ENCODE assay signal across 9 cellular contexts in the genomic region with DNA sequence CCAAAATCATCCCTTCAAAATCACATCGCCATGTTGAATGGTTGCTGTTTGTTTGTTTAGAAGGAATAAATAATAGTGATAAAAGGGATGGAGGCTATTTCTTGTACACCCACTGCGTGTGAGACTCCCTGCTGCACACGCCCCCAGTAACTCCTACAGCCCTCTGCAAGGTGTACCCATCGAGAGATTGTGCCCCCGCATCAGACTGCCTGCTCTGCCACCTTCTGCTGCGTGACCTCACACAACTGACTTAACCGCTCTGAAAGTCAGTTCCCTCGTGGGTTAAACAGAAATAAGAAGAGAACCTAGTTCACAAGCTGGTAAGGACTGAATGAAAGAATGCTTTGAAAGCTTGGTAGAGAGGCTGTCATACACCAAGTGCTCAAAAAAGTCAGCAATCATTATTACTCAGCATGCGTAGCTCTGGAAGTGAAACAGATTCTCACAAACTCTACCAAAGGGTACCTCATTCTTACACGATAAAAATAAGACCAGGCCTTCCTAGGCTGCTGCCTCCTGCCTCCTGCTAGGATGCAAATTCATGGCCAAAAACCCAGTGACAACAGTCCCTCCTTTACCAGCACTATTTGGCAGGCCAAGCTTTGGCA.
DNase-seq lines count a peak whose midpoint lies in the region; ATAC-seq and TF ChIP-seq lines count a peak whose summit lies in the region.
"Had no signal": no experiment of that assay in that cellular context is flagged by ENCODE, and none has a peak within 500 bp of the region (broad histone marks: within the 10 kb centered on the region; RNA-seq: fewer than 3 reads in every experiment).

No MANE protein-coding gene starts in this region.

- H3K9me3 Mint-ChIP-seq in stimulated activated effector memory CD8-positive, alpha-beta T cell treated with anti-CD3 and anti-CD28 coated beads, Interleukin-12 subunit alpha, Interleukin-12 subunit beta, amount 100 ng/mL, for 72 hours = peaks cover 3% of the 10 kb centered on the region
- no peaks in the 10 kb centered on the region for H3K9me3 Mint-ChIP-seq in activated CD8-positive, alpha-beta T cell treated with anti-CD3 and anti-CD28 coated beads, Interleukin-2, amount 10 ng/mL, durations not matched to agents 7 days and 5 days (ENCODE audit: insufficient read depth)
- H3K9me3 Mint-ChIP-seq: T-helper 1 cell treated with Interleukin-12 subunit alpha and Interleukin-12 subunit beta and Interleukin-4 antibody, amounts not matched to agents 30 μg/mL and 1 μg/mL, for 36 hours had no signal

- H3K36me3 ChIP-seq in mammary epithelial cell (ENCODE audit: insufficient read depth, low read length) = no peaks in the 10 kb centered on the region

- no peaks in the 10 kb centered on the region for H3K27me3 Mint-ChIP-seq in activated CD8-positive, alpha-beta T cell treated with anti-CD3 and anti-CD28 coated beads, Interleukin-2, amount 10 ng/mL, durations not matched to agents 7 days and 5 days (ENCODE audit: low read depth)

- no peak for TF ChIP-seq CTCF in mammary epithelial cell (conservative IDR thresholded peaks at IDR 0.05 in 1 of 2, IDR thresholded peaks at IDR 0.05 in 1 of 2; ENCODE audit: extremely low read depth in 1 of 2, insufficient read depth in 1 of 2, low read depth in 1 of 2, low read length in 2 of 2)

- no peak for DNase-seq in mammary epithelial cell
- no peak for DNase-seq in stimulated activated effector memory CD8-positive, alpha-beta T cell treated with anti-CD3 and anti-CD28 coated beads, Interleukin-12 subunit alpha, Interleukin-12 subunit beta, amount 100 ng/mL, for 72 hours (ENCODE audit: low spot score in 2 of 2)
- no peak for DNase-seq in activated CD8-positive, alpha-beta T cell treated with anti-CD3 and anti-CD28 coated beads, Interleukin-2, amount 10 ng/mL, durations not matched to agents 7 days and 5 days
- no peak for DNase-seq in NCI-H446 (lab: John Stamatoyannopoulos, UW)
- no peak for DNase-seq in SKM-1 (lab: John Stamatoyannopoulos, UW; ENCODE audit: unreplicated experiment)
- DNase-seq in stimulated activated naive CD8-positive, alpha-beta T cell treated with anti-CD3 and anti-CD28 coated beads, Interleukin-15, Interleukin-2, amounts not matched to agents 100 U/mL and 50 U/mL, for 24 hours = no peak

- no peak overlapping the region for H3K9ac ChIP-seq in mammary epithelial cell (ENCODE audit: insufficient read depth, low read length)

- ATAC-seq in GM19397 (IDR thresholded peaks at IDR 0.05; ENCODE audit: unreplicated experiment) = peak; percentile 54
- peak; percentile 61 for ATAC-seq in HG03064 (IDR thresholded peaks at IDR 0.05; ENCODE audit: low read depth, unreplicated experiment)
- peak; percentile 57 for ATAC-seq in stimulated activated effector memory CD8-positive, alpha-beta T cell treated with anti-CD3 and anti-CD28 coated beads, Interleukin-12 subunit alpha, Interleukin-12 subunit beta, amount 100 ng/mL, for 72 hours
- ATAC-seq in activated CD8-positive, alpha-beta T cell treated with anti-CD3 and anti-CD28 coated beads, Interleukin-2, amount 10 ng/mL, durations not matched to agents 7 days and 5 days = no peak
- ATAC-seq in stimulated activated naive CD8-positive, alpha-beta T cell treated with anti-CD3 and anti-CD28 coated beads, Interleukin-15, Interleukin-2, amounts not matched to agents 100 U/mL and 50 U/mL, for 24 hours = no peak

- H3K4me1 ChIP-seq in mammary epithelial cell (ENCODE audit: insufficient read depth, low read length) = peaks cover 12% of the 10 kb centered on the region

- H3K27me3 ChIP-seq in mammary epithelial cell (ENCODE audit: insufficient read depth, low read length) = no peaks in the 10 kb centered on the region

- H3K27ac Mint-ChIP-seq in stimulated activated effector memory CD8-positive, alpha-beta T cell treated with anti-CD3 and anti-CD28 coated beads, Interleukin-12 subunit alpha, Interleukin-12 subunit beta, amount 100 ng/mL, for 72 hours = no peak overlapping the region
- H3K27ac Mint-ChIP-seq in activated CD8-positive, alpha-beta T cell treated with anti-CD3 and anti-CD28 coated beads, Interleukin-2, amount 10 ng/mL, durations not matched to agents 7 days and 5 days = no peak overlapping the region
- H3K27ac Mint-ChIP-seq: T-helper 1 cell treated with Interleukin-12 subunit alpha and Interleukin-12 subunit beta and Interleukin-4 antibody, amounts not matched to agents 30 μg/mL and 1 μg/mL, for 36 hours had no signal

- H3K36me3 Mint-ChIP-seq in stimulated activated effector memory CD8-positive, alpha-beta T cell treated with anti-CD3 and anti-CD28 coated beads, Interleukin-12 subunit alpha, Interleukin-12 subunit beta, amount 100 ng/mL, for 72 hours = no peaks in the 10 kb centered on the region
- H3K36me3 Mint-ChIP-seq in activated CD8-positive, alpha-beta T cell treated with anti-CD3 and anti-CD28 coated beads, Interleukin-2, amount 10 ng/mL, durations not matched to agents 7 days and 5 days (ENCODE audit: low read depth) = no peaks in the 10 kb centered on the region

- CTCF ChIA-PET in mammary epithelial cell (lab: Charles Lee; ENCODE audit: low non-redundant PET) = no interaction called here
- CTCF ChIA-PET in activated CD8-positive, alpha-beta T cell treated with anti-CD3 and anti-CD28 coated beads, Interleukin-2, amount 10 ng/mL, durations not matched to agents 7 days and 5 days (lab: Charles Lee) = interaction anchor here (1.4 kb wide), 1 partner anchor 13 kb away, joined by 4 read pairs; no protein-coding TSS in a partner anchor

- no peaks in the 10 kb centered on the region for H3K9me3 ChIP-seq in mammary epithelial cell (replicated peaks; ENCODE audit: insufficient read depth, low read length)

- no peak overlapping the region for H3K27ac ChIP-seq in mammary epithelial cell (ENCODE audit: insufficient read depth, low read depth, low read length)

- no TSS peak for BruUV-seq in mammary epithelial cell (replicated peaks; lab: Mats Ljungman, UMichigan)

- in situ Hi-C loops in mammary epithelial cell (cut with MboI; ENCODE audit: low sequenced_read_pairs in 2 of 2) = no loop called here

- no peaks in the 10 kb centered on the region for H3K4me1 Mint-ChIP-seq in stimulated activated effector memory CD8-positive, alpha-beta T cell treated with anti-CD3 and anti-CD28 coated beads, Interleukin-12 subunit alpha, Interleukin-12 subunit beta, amount 100 ng/mL, for 72 hours
- H3K4me1 Mint-ChIP-seq in activated CD8-positive, alpha-beta T cell treated with anti-CD3 and anti-CD28 coated beads, Interleukin-2, amount 10 ng/mL, durations not matched to agents 7 days and 5 days (ENCODE audit: low read depth) = no peaks in the 10 kb centered on the region

- no peaks in the 10 kb centered on the region for H3K79me2 ChIP-seq in mammary epithelial cell (ENCODE audit: insufficient read depth, low read length)

- dilution Hi-C loops in mammary epithelial cell (cut with HindIII; ENCODE audit: low sequenced_read_pairs) = no loop called here

- 87% methylated on average over 8 of the region's 10 CpGs for WGBS in mammary epithelial cell (ENCODE audit: low coverage, missing lambda C conversion rate)

- H3K4me2 ChIP-seq in mammary epithelial cell (ENCODE audit: insufficient read depth, low read depth, low read length) = no peak overlapping the region

- peak overlapping the region; percentile 26 for H2AFZ ChIP-seq in mammary epithelial cell (ENCODE audit: low read depth, low read length)

- no peak overlapping the region for H3K4me3 Mint-ChIP-seq in stimulated activated effector memory CD8-positive, alpha-beta T cell treated with anti-CD3 and anti-CD28 coated beads, Interleukin-12 subunit alpha, Interleukin-12 subunit beta, amount 100 ng/mL, for 72 hours
- no peak overlapping the region for H3K4me3 Mint-ChIP-seq in activated CD8-positive, alpha-beta T cell treated with anti-CD3 and anti-CD28 coated beads, Interleukin-2, amount 10 ng/mL, durations not matched to agents 7 days and 5 days
- H3K4me3 Mint-ChIP-seq: T-helper 1 cell treated with Interleukin-12 subunit alpha and Interleukin-12 subunit beta and Interleukin-4 antibody, amounts not matched to agents 30 μg/mL and 1 μg/mL, for 36 hours had no signal

- H4K20me1 ChIP-seq in mammary epithelial cell (ENCODE audit: insufficient read depth, low read length) = no peaks in the 10 kb centered on the region

- no peak overlapping the region for H3K4me3 ChIP-seq in mammary epithelial cell (replicated peaks in 1 of 3; ENCODE audit: insufficient read depth in 1 of 3, low read depth in 2 of 3, low read length in 3 of 3)

- POLR2A ChIA-PET in activated CD8-positive, alpha-beta T cell treated with anti-CD3 and anti-CD28 coated beads, Interleukin-2, amount 10 ng/mL, durations not matched to agents 7 days and 5 days (lab: Charles Lee) = no interaction called here

- intact Hi-C loops in mammary epithelial cell (cut with micrococcal nuclease) = no loop called here

Comparison
In these comparisons a context has a peak if more than half of its experiments do, and no peak if none do; other contexts are left out.
1. ATAC-seq: peak in GM19397 (single experiment), HG03064 (single experiment) and stimulated activated effector memory CD8-positive, alpha-beta T cell treated with anti-CD3 and anti-CD28 coated beads, Interleukin-12 subunit alpha, Interleukin-12 subunit beta, amount 100 ng/mL, for 72 hours (single experiment); none in activated CD8-positive, alpha-beta T cell treated with anti-CD3 and anti-CD28 coated beads, Interleukin-2, amount 10 ng/mL, durations not matched to agents 7 days and 5 days (single experiment) and stimulated activated naive CD8-positive, alpha-beta T cell treated with anti-CD3 and anti-CD28 coated beads, Interleukin-15, Interleukin-2, amounts not matched to agents 100 U/mL and 50 U/mL, for 24 hours (single experiment).